18 cellular contexts compared by ENCODE assay signal in the genomic region with DNA sequence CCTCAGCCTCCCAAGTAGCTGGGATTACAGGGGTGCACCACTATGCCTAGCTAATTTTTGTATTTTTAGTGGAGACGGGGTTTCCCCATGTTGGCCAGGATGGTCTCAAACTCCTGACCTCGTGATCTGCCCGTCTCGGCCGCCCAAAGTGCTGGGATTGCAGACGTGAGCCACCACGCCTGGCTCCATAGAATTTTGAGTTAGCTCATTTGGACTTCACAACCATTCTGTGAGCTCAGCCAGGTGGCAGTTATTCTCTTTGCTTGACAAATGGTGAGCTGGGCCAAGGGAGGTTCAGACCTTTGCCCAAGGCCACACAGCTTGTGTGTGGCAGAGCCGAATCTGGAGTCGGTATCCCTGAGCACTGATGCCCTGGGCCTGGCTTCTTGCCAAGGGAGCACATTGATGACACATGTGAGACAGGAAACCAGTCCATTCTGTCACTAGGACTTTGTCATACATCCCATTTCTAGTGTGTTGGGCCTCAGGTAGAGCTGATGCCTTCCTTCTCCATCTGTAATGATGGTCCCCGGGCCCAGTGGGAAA.
"Had no signal": no experiment of that assay in that cellular context is flagged by ENCODE, and none has a peak within 500 bp of the region (broad histone marks: within the 10 kb centered on the region; RNA-seq: fewer than 3 reads in every experiment).

No MANE protein-coding gene starts in this region.

- ATAC-seq: body of pancreas; esophagus mucosa; right cardiac atrium; stimulated activated naive B cell treated with anti-CD40 and anti-IgM and Interleukin-4, amounts not matched to agents 10 μg/mL and 1 μg/mL and 100 μg/mL, for 72 hours; T-helper 17 cell; WTC11 had no signal

- H3K4me3 ChIP-seq: body of pancreas, lung, transverse colon had no signal

- H3K27ac Mint-ChIP-seq: activated CD4-positive, alpha-beta T cell treated with anti-CD3 and anti-CD28 coated beads, Interleukin-2, amount 10 ng/mL, durations not matched to agents 24 days and 14 days; endodermal cell; naive B cell; progenitor cell of endocrine pancreas; stimulated activated naive B cell treated with anti-CD40 and anti-IgM and Interleukin-4, amounts not matched to agents 10 μg/mL and 1 μg/mL and 100 μg/mL, for 72 hours; T-helper 17 cell; WTC11 had no signal

- H3K4me3 Mint-ChIP-seq: activated CD4-positive, alpha-beta T cell treated with anti-CD3 and anti-CD28 coated beads, Interleukin-2, amount 10 ng/mL, durations not matched to agents 24 days and 14 days; endodermal cell; naive B cell; stimulated activated naive B cell treated with anti-CD40 and anti-IgM and Interleukin-4, amounts not matched to agents 10 μg/mL and 1 μg/mL and 100 μg/mL, for 72 hours; T-helper 17 cell; WTC11 had no signal

- H3K4me1 Mint-ChIP-seq: activated CD4-positive, alpha-beta T cell treated with anti-CD3 and anti-CD28 coated beads, Interleukin-2, amount 10 ng/mL, durations not matched to agents 24 days and 14 days; endodermal cell had no signal

- H3K4me1 ChIP-seq: body of pancreas, transverse colon had no signal

- H3K9me3 Mint-ChIP-seq: activated CD4-positive, alpha-beta T cell treated with anti-CD3 and anti-CD28 coated beads, Interleukin-2, amount 10 ng/mL, durations not matched to agents 24 days and 14 days; endodermal cell; naive B cell; stimulated activated naive B cell treated with anti-CD40 and anti-IgM and Interleukin-4, amounts not matched to agents 10 μg/mL and 1 μg/mL and 100 μg/mL, for 72 hours; WTC11 had no signal

- DNase-seq: activated CD4-positive, alpha-beta T cell treated with anti-CD3 and anti-CD28 coated beads, Interleukin-2, amount 10 ng/mL, durations not matched to agents 24 days and 14 days; activated naive CD4-positive, alpha-beta T cell treated with anti-CD3 and anti-CD28 coated beads, Interleukin-2, amount 50 U/mL, for 16 hours; activated T-cell treated with anti-CD3 and anti-CD28 coated beads, Interleukin-2, amount 50 U/mL, for 1 hour; amniotic stem cell; body of pancreas; cerebellar nuclear complex; endodermal cell; glutamatergic neuron; naive B cell; right cardiac atrium; stimulated activated CD4-positive, alpha-beta T cell treated with anti-CD3 and anti-CD28 coated beads, Interleukin-2, amount 100 ng/mL, for 24 hours; stimulated activated naive B cell treated with anti-CD40 and anti-IgM and Interleukin-4, amounts not matched to agents 10 μg/mL and 1 μg/mL and 100 μg/mL, for 72 hours; T-helper 17 cell; transverse colon had no signal

- H3K27me3 Mint-ChIP-seq: naive B cell; progenitor cell of endocrine pancreas; stimulated activated naive B cell treated with anti-CD40 and anti-IgM and Interleukin-4, amounts not matched to agents 10 μg/mL and 1 μg/mL and 100 μg/mL, for 72 hours; T-helper 17 cell had no signal

- H3K36me3 ChIP-seq: transverse colon had no signal

- H3K27ac ChIP-seq: body of pancreas, transverse colon had no signal

- H3K36me3 Mint-ChIP-seq: naive B cell; stimulated activated naive B cell treated with anti-CD40 and anti-IgM and Interleukin-4, amounts not matched to agents 10 μg/mL and 1 μg/mL and 100 μg/mL, for 72 hours had no signal

- H3K27me3 ChIP-seq: body of pancreas, transverse colon had no signal
